Comparison of ENCODE assay signal across 8 cellular contexts in genomic region chrX:8364369-8365141, GRCh38.
DNase-seq lines count a peak whose midpoint lies in the region; ATAC-seq and TF ChIP-seq lines count a peak whose summit lies in the region.

No MANE protein-coding gene starts in this region.

- H3K36me3 Mint-ChIP-seq in CD4-positive, alpha-beta memory T cell: no peaks in the 10 kb centered on the region

- H3K4me1 ChIP-seq in DOHH2 (ENCODE audit: control insufficient read depth, low read length): no peaks in the 10 kb centered on the region
- H3K4me1 ChIP-seq in CD4-positive, alpha-beta memory T cell (ENCODE audit: insufficient read depth, low read length): no peaks in the 10 kb centered on the region

- H3K4me3 Mint-ChIP-seq in CD4-positive, alpha-beta memory T cell: no peak overlapping the region

- no peaks in the 10 kb centered on the region for H3K27me3 Mint-ChIP-seq in CD4-positive, alpha-beta memory T cell

- H3K79me2 ChIP-seq in DOHH2 (ENCODE audit: control insufficient read depth, low read length): no peaks in the 10 kb centered on the region

- H3K36me3 ChIP-seq in DOHH2 (ENCODE audit: control insufficient read depth, low read length): no peaks in the 10 kb centered on the region
- H3K36me3 ChIP-seq in CD4-positive, alpha-beta memory T cell (ENCODE audit: insufficient read depth, low read length): no peaks in the 10 kb centered on the region

- no peak overlapping the region for H3K27ac ChIP-seq in DOHH2 (ENCODE audit: low read depth, low read length)
- no peak overlapping the region for H3K27ac ChIP-seq in CD4-positive, alpha-beta memory T cell (ENCODE audit: low read depth, low read length)

- ATAC-seq in GM18868 (IDR thresholded peaks at IDR 0.05; ENCODE audit: unreplicated experiment): no peak
- no peak for ATAC-seq in GM21367 (IDR thresholded peaks at IDR 0.05; ENCODE audit: unreplicated experiment)

- H3K9me2 ChIP-seq in DOHH2 (replicated peaks; ENCODE audit: control insufficient read depth, low read length): no peaks in the 10 kb centered on the region

- H3F3A ChIP-seq in DOHH2 (ENCODE audit: control insufficient read depth, insufficient read depth): no peaks in the 10 kb centered on the region

- CTCF ChIA-PET in CD4-positive, alpha-beta memory T cell (lab: Charles Lee; ENCODE audit: partially characterized antibody): no interaction called here

- H3K27me3 ChIP-seq in DOHH2 (ENCODE audit: control insufficient read depth, low read length): no peaks in the 10 kb centered on the region
- no peaks in the 10 kb centered on the region for H3K27me3 ChIP-seq in CD4-positive, alpha-beta memory T cell (ENCODE audit: insufficient read depth, low read length)

- in situ Hi-C loops in SK-MEL-5 (cut with HindIII; ENCODE audit: low pct_unique_long_range_greater_than_20kb, low sequenced_read_pairs): no loop called here

- peak; percentile 32 for TF ChIP-seq CTCF in DOHH2 (IDR thresholded peaks at IDR 0.05; ENCODE audit: low read depth, low read length, poor library complexity, severe bottlenecking)

- POLR2A ChIA-PET in CD4-positive, alpha-beta memory T cell (lab: Charles Lee; ENCODE audit: partially characterized antibody): no interaction called here

- no peak overlapping the region for H3K27ac Mint-ChIP-seq in CD4-positive, alpha-beta memory T cell

- H3K9me3 ChIP-seq in DOHH2 (ENCODE audit: control insufficient read depth, insufficient read depth, low read length): no peaks in the 10 kb centered on the region
- no peaks in the 10 kb centered on the region for H3K9me3 ChIP-seq in CD4-positive, alpha-beta memory T cell (ENCODE audit: control insufficient read depth in 1 of 2, low read length in 2 of 2)

- H3K9me3 Mint-ChIP-seq in CD4-positive, alpha-beta memory T cell: peaks cover 0 to 25% (median 9%) of the 10 kb centered on the region in 8 donors

- peak; percentile 23 for DNase-seq in NAMALWA (ENCODE audit: low spot score)
- DNase-seq in SK-MEL-5 (ENCODE audit: low read depth, low spot score): peak; percentile 45
- DNase-seq in islet precursor cell: peak; percentile 57
- no peak for DNase-seq in AG20443 (ENCODE audit: low spot score)
- no peak for DNase-seq in CD4-positive, alpha-beta memory T cell

- H3K4me2 ChIP-seq in DOHH2 (ENCODE audit: low read length): no peak overlapping the region

- no peaks in the 10 kb centered on the region for H3K4me1 Mint-ChIP-seq in CD4-positive, alpha-beta memory T cell

- H3K4me3 ChIP-seq in DOHH2 (ENCODE audit: low read length): no peak overlapping the region
- no peak overlapping the region for H3K4me3 ChIP-seq in CD4-positive, alpha-beta memory T cell (ENCODE audit: low read length in 2 of 2)

- no peaks in the 10 kb centered on the region for H4K20me1 ChIP-seq in DOHH2 (ENCODE audit: control insufficient read depth, insufficient read depth, low read depth, low read length)

- intact Hi-C loops in CD4-positive, alpha-beta memory T cell (cut with micrococcal nuclease): no loop called here

Comparison
In these comparisons a context has a peak if more than half of its experiments do, and no peak if none do; other contexts are left out.
1. DNase-seq: peak in NAMALWA (single experiment), SK-MEL-5 (single experiment) and islet precursor cell (single experiment); none in AG20443 (single experiment) and CD4-positive, alpha-beta memory T cell (0 of 5).